Comparison of ENCODE assay signal across 1 cellular context in the genomic region with DNA sequence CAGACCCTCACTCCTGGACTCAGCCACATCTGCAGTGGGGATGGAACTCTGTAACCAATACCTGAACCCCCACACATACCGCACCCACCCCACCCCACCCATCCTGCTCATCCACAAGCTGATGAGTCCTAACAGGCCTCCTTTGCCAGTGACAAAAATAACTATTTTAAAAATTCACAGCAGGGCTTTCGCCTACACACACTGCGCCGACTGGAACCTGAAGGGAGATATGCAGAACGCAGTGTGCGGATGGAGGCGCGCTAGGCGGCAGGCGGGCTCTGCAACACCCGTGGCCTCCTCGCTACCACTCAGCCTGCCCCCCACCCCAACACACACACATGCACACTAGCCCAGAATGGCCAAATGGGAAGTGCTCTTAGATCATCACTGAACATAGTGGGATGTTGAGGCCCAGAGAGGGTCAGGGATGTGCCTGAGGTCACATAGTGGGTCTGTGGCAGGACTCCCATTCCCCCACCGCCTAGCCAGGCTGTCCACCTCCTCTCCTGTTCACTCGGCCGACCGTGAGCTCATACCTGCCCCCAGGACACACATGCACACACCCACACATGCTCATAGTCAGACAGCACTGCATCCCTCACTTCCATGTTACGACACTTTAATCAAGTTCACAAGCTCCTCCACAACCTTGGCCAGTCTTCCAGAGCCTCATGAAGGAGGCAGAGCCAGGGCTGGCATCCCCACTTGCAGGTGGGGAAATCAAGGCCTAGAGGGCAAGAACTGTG.
TF ChIP-seq lines count a peak whose summit lies in the region.

No MANE protein-coding gene starts in this region.

TF ChIP-seq in HCT116, 20 proteins besides CTCF, POLR2A, EP300 and RAD21:
- TF ChIP-seq, protein P1, sequence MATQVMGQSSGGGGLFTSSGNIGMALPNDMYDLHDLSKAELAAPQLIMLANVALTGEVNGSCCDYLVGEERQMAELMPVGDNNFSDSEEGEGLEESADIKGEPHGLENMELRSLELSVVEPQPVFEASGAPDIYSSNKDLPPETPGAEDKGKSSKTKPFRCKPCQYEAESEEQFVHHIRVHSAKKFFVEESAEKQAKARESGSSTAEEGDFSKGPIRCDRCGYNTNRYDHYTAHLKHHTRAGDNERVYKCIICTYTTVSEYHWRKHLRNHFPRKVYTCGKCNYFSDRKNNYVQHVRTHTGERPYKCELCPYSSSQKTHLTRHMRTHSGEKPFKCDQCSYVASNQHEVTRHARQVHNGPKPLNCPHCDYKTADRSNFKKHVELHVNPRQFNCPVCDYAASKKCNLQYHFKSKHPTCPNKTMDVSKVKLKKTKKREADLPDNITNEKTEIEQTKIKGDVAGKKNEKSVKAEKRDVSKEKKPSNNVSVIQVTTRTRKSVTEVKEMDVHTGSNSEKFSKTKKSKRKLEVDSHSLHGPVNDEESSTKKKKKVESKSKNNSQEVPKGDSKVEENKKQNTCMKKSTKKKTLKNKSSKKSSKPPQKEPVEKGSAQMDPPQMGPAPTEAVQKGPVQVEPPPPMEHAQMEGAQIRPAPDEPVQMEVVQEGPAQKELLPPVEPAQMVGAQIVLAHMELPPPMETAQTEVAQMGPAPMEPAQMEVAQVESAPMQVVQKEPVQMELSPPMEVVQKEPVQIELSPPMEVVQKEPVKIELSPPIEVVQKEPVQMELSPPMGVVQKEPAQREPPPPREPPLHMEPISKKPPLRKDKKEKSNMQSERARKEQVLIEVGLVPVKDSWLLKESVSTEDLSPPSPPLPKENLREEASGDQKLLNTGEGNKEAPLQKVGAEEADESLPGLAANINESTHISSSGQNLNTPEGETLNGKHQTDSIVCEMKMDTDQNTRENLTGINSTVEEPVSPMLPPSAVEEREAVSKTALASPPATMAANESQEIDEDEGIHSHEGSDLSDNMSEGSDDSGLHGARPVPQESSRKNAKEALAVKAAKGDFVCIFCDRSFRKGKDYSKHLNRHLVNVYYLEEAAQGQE (IDR thresholded peaks at IDR 0.05; ENCODE audit: low read depth), result no peak
- TF ChIP-seq ELF1 (IDR thresholded peaks at IDR 0.05; ENCODE audit: borderline replicate concordance, low read depth) (no peak), SIN3A (IDR thresholded peaks at IDR 0.05; ENCODE audit: low read depth) (no peak), CEBPB (IDR thresholded peaks at IDR 0.05; ENCODE audit: low read depth) (no peak), CBX3 (IDR thresholded peaks at IDR 0.05; ENCODE audit: low read depth) (no peak), SP1 (IDR thresholded peaks at IDR 0.05; ENCODE audit: low read depth) (no peak)
